22 cellular contexts compared by ENCODE assay signal in the genomic region with DNA sequence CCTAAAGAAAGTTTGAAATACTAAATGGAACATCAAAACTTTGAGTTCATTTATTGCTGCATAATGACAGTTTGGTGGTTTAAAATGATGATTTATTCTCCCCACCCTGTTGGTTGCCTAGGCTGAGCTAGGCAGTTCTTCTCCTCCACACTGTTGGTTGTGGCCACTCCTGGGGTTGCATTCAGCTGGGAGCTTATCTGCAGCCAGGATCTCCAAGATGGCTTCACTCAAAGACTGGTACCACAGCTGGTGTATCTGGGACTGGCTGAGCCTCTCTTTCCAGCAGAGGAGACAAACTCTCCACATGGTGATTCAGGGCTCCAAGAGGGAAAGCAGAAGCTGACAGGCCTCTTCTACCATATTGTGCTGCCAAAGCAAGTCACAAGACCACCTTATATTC. TPM values are rescaled to one million over a fixed set of nuclear protein-coding genes. Genes with fewer than 3 reads are reported as not detected.
DNase-seq lines count a peak whose midpoint lies in the region; ATAC-seq and TF ChIP-seq lines count a peak whose summit lies in the region.
"Had no signal": no experiment of that assay in that cellular context is flagged by ENCODE, and none has a peak within 500 bp of the region (broad histone marks: within the 10 kb centered on the region; RNA-seq: fewer than 3 reads in every experiment).

No MANE protein-coding gene starts in this region.

- H3K9ac ChIP-seq in BLaER1, result no peak overlapping the region
- H3K9ac ChIP-seq in OCI-LY1 (ENCODE audit: low read length), result no peak overlapping the region

- TF ChIP-seq CTCF in OCI-LY1 (IDR thresholded peaks at IDR 0.05; ENCODE audit: low read length), result no peak

- H3K27ac Mint-ChIP-seq in activated naive CD8-positive, alpha-beta T cell treated with anti-CD3 and anti-CD28 coated beads, Interleukin-2, amount 10 ng/mL, durations not matched to agents 7 days and 5 days, result no peak overlapping the region
- H3K27ac Mint-ChIP-seq: activated T-cell treated with anti-CD3 and anti-CD28 coated beads, Interleukin-2, amount 50 U/mL, for 72 hours had no signal

- ATAC-seq in activated naive CD8-positive, alpha-beta T cell treated with anti-CD3 and anti-CD28 coated beads, Interleukin-2, amount 10 ng/mL, durations not matched to agents 7 days and 5 days (ENCODE audit: low read depth), result peak; percentile 32
- ATAC-seq in GM19463 (IDR thresholded peaks at IDR 0.05; ENCODE audit: unreplicated experiment), result no peak
- ATAC-seq: effector memory CD8-positive, alpha-beta T cell had no signal

- no peaks in the 10 kb centered on the region for H3K9me2 ChIP-seq in OCI-LY1 (ENCODE audit: low read depth, low read length)

- no peaks in the 10 kb centered on the region for H3K36me3 ChIP-seq in BLaER1
- no peaks in the 10 kb centered on the region for H3K36me3 ChIP-seq in OCI-LY1 (ENCODE audit: insufficient read depth, low read length)
- H3K36me3 ChIP-seq: brain microvascular endothelial cell, neutrophil, upper lobe of left lung had no signal

- POLR2A ChIA-PET in activated naive CD8-positive, alpha-beta T cell treated with anti-CD3 and anti-CD28 coated beads, Interleukin-2, amount 10 ng/mL, durations not matched to agents 7 days and 5 days (lab: Charles Lee), result no interaction called here

- peaks cover 79% of the 10 kb centered on the region for H3K27me3 ChIP-seq in BLaER1
- no peaks in the 10 kb centered on the region for H3K27me3 ChIP-seq in OCI-LY1 (ENCODE audit: insufficient read depth, low read length)
- H3K27me3 ChIP-seq: brain microvascular endothelial cell, neutrophil, upper lobe of left lung had no signal

- H3K27ac ChIP-seq in BLaER1 (no peak overlapping the region), OCI-LY1 (ENCODE audit: low read depth, low read length, poor library complexity, severe bottlenecking) (peak overlapping the region; percentile 98)
- H3K27ac ChIP-seq: brain microvascular endothelial cell, neutrophil, RWPE1, upper lobe of left lung had no signal

- no peaks in the 10 kb centered on the region for H3K36me3 Mint-ChIP-seq in activated naive CD8-positive, alpha-beta T cell treated with anti-CD3 and anti-CD28 coated beads, Interleukin-2, amount 10 ng/mL, durations not matched to agents 7 days and 5 days

- H3K9me3 ChIP-seq in BLaER1 (0 out of 2 replicates have a peak, but pooled peaks cover 6% of the 10 kb centered on the region), OCI-LY1 (ENCODE audit: low read length) (no peaks in the 10 kb centered on the region)
- H3K9me3 ChIP-seq: neutrophil, upper lobe of left lung had no signal

- H3K4me2 ChIP-seq in BLaER1 (peak overlapping the region; percentile 37), OCI-LY1 (ENCODE audit: low read length) (no peak overlapping the region)
- H3K4me2 ChIP-seq: smooth muscle cell had no signal

- no peak overlapping the region for H3K4me3 Mint-ChIP-seq in activated naive CD8-positive, alpha-beta T cell treated with anti-CD3 and anti-CD28 coated beads, Interleukin-2, amount 10 ng/mL, durations not matched to agents 7 days and 5 days
- H3K4me3 Mint-ChIP-seq: activated T-cell treated with anti-CD3 and anti-CD28 coated beads, Interleukin-2, amount 50 U/mL, for 72 hours; effector memory CD8-positive, alpha-beta T cell had no signal

- H2AFZ ChIP-seq in OCI-LY1 (ENCODE audit: low read length), result no peak overlapping the region

- H3K4me1 ChIP-seq in BLaER1 (peaks cover 42% of the 10 kb centered on the region), OCI-LY1 (ENCODE audit: insufficient read depth, low read length, severe bottlenecking) (peaks cover 57% of the 10 kb centered on the region)

- H3K4me1 Mint-ChIP-seq in activated naive CD8-positive, alpha-beta T cell treated with anti-CD3 and anti-CD28 coated beads, Interleukin-2, amount 10 ng/mL, durations not matched to agents 7 days and 5 days, result peaks cover 19% of the 10 kb centered on the region

- no peak overlapping the region for H3K4me3 ChIP-seq in BLaER1
- H3K4me3 ChIP-seq in OCI-LY1 (ENCODE audit: low read depth, low read length, poor library complexity, severe bottlenecking), result no peak overlapping the region
- H3K4me3 ChIP-seq: smooth muscle cell, upper lobe of left lung had no signal

- H3K9me3 Mint-ChIP-seq in activated naive CD8-positive, alpha-beta T cell treated with anti-CD3 and anti-CD28 coated beads, Interleukin-2, amount 10 ng/mL, durations not matched to agents 7 days and 5 days, result no peaks in the 10 kb centered on the region
- H3K9me3 Mint-ChIP-seq: activated T-cell treated with anti-CD3 and anti-CD28 coated beads, Interleukin-2, amount 50 U/mL, for 72 hours; effector memory CD8-positive, alpha-beta T cell had no signal

- no peaks in the 10 kb centered on the region for H3K27me3 Mint-ChIP-seq in activated naive CD8-positive, alpha-beta T cell treated with anti-CD3 and anti-CD28 coated beads, Interleukin-2, amount 10 ng/mL, durations not matched to agents 7 days and 5 days
- H3K27me3 Mint-ChIP-seq: effector memory CD8-positive, alpha-beta T cell had no signal

- no peaks in the 10 kb centered on the region for H3F3A ChIP-seq in OCI-LY1 (ENCODE audit: insufficient read depth, low read length)

- peak; percentile 0 for DNase-seq in DMS53 (lab: John Stamatoyannopoulos, UW)
- no peak for DNase-seq in DMS53 treated with DMSO at 0.1 percent for 48 hours (lab: John Stamatoyannopoulos, UW; ENCODE audit: unreplicated experiment)
- no peak for DNase-seq in activated naive CD8-positive, alpha-beta T cell treated with anti-CD3 and anti-CD28 coated beads, Interleukin-2, amount 10 ng/mL, durations not matched to agents 7 days and 5 days
- no peak for DNase-seq in DMS114 treated with DMSO at 0.1 percent for 48 hours (lab: John Stamatoyannopoulos, UW; ENCODE audit: unreplicated experiment)
- DNase-seq in central memory CD4-positive, alpha-beta T cell, result no peak
- DNase-seq: 8988T; activated CD4-positive, alpha-beta T cell treated with anti-CD3 and anti-CD28 coated beads, Interleukin-2, amount 50 U/mL, for 4 hours; AML-193; brain microvascular endothelial cell; effector memory CD8-positive, alpha-beta T cell; EL; mammary epithelial cell; NCI-H187; stimulated activated CD4-positive, alpha-beta T cell treated with anti-CD3 and anti-CD28 coated beads, Interleukin-4, amount 100 ng/mL, for 1 hour; upper lobe of left lung had no signal

- peaks cover 14% of the 10 kb centered on the region; the same call in 1 of the 2 replicates for H4K20me1 ChIP-seq in BLaER1
- H4K20me1 ChIP-seq in OCI-LY1 (ENCODE audit: insufficient read depth, low read length), result no peaks in the 10 kb centered on the region

- no peaks in the 10 kb centered on the region for H3K79me2 ChIP-seq in OCI-LY1 (ENCODE audit: insufficient read depth, low read length)

RNA-seq across cellular contexts. Expression of gene MSL3, which starts 33.1 kb away (rescaled TPM):
- 10 to 100 TPM; 73.7 to 82.4 TPM for total RNA-seq in activated naive CD8-positive, alpha-beta T cell treated with anti-CD3 and anti-CD28 coated beads, Interleukin-2, amount 10 ng/mL, durations not matched to agents 7 days and 5 days
